In the genomic region with DNA sequence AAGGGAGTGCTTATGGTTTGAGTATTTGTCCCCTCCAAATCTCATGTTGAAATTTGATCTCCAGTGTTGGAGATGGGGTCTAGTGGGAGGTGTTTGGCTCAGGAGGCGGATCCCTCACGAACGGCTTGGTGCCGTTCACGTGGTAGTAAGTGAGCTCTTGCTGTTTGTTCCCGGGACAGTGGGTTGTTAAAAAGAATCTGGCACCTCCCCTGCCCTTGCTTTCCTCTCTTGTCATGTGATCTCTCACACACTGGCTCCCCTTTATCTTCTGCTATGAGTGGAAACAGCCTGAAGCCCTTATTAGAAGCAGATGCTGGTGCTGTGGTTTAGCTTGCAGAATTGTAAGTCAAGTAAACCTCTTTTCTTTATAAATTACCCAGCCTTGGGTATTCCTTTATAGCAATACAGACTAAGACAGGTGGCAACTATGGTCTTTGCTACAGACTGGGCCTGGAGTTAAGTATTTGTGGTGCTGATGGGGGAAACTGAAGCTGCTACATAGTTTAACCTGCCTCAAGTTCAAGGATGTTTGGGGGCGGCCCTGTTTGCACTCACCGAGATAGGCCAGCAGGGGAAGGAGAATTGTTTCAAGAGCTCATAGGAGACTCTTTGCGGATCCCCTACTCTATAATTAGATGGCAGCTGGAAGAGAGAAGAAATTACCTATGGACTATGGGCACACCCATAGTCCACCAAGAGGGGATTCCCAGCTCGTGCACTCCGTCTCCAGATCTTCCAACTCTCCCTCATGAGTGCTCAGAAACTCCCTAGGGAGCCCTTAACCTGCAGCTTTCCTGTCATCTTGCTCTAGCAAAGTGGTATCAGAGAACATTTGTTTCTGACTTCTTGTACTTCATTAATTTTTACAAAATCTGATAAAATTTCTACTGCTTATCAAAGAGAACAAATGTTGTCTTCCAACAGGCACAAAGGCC, we compare ENCODE assay signal across 15 cellular contexts.
DNase-seq lines count a peak whose midpoint lies in the region; ATAC-seq and TF ChIP-seq lines count a peak whose summit lies in the region.
"Had no signal": no experiment of that assay in that cellular context is flagged by ENCODE, and none has a peak within 500 bp of the region (broad histone marks: within the 10 kb centered on the region; RNA-seq: fewer than 3 reads in every experiment).

No MANE protein-coding gene starts in this region.

- peak; percentile 19 for DNase-seq in DMS79 (lab: John Stamatoyannopoulos, UW)
- DNase-seq in NCI-H1105 treated with DMSO at 0.1 percent for 48 hours (lab: John Stamatoyannopoulos, UW) = peak; percentile 54
- peak; percentile 62 for DNase-seq in NCI-H82 treated with DMSO at 0.1 percent for 48 hours (lab: John Stamatoyannopoulos, UW; ENCODE audit: unreplicated experiment)
- no peak for DNase-seq in kidney tubule cell (ENCODE audit: low spot score)
- DNase-seq in CD4-positive, alpha-beta T cell = no peak
- no peak for DNase-seq in activated T-cell treated with anti-CD3 and anti-CD28 coated beads, Interleukin-2, amount 50 U/mL, for 72 hours
- DNase-seq: activated CD8-positive, alpha-beta memory T cell treated with anti-CD3 and anti-CD28 coated beads, Interleukin-2, amount 10 ng/mL, durations not matched to agents 7 days and 5 days; amniotic stem cell; C1 segment of cervical spinal cord; IMR-90; nucleus accumbens; stimulated activated naive CD4-positive, alpha-beta T cell; T1000 had no signal

- no peak overlapping the region for H3K27ac Mint-ChIP-seq in CD4-positive, alpha-beta T cell
- H3K27ac Mint-ChIP-seq in activated T-cell treated with anti-CD3 and anti-CD28 coated beads, Interleukin-2, amount 50 U/mL, for 72 hours = no peak overlapping the region
- H3K27ac Mint-ChIP-seq: activated CD8-positive, alpha-beta memory T cell treated with anti-CD3 and anti-CD28 coated beads, Interleukin-2, amount 10 ng/mL, durations not matched to agents 7 days and 5 days had no signal

- intact Hi-C loops in CD4-positive, alpha-beta T cell (cut with DNase I, micrococcal nuclease) = no loop called here

- no peak overlapping the region for H3K27ac ChIP-seq in CD4-positive, alpha-beta T cell (ENCODE audit: low read depth, low read length)

- H3K4me3 ChIP-seq in iPS-18c (ENCODE audit: insufficient read depth, low read depth, low read length) = peak overlapping the region; percentile 11; the same call in 1 of the 2 replicates

- no peak overlapping the region for H3K4me3 Mint-ChIP-seq in CD4-positive, alpha-beta T cell
- H3K4me3 Mint-ChIP-seq in activated T-cell treated with anti-CD3 and anti-CD28 coated beads, Interleukin-2, amount 50 U/mL, for 72 hours = no peak overlapping the region
- H3K4me3 Mint-ChIP-seq: activated CD8-positive, alpha-beta memory T cell treated with anti-CD3 and anti-CD28 coated beads, Interleukin-2, amount 10 ng/mL, durations not matched to agents 7 days and 5 days had no signal

- H3K27me3 ChIP-seq in CD4-positive, alpha-beta T cell (ENCODE audit: control insufficient read depth, insufficient read depth, low read length) = no peaks in the 10 kb centered on the region

- CTCF ChIA-PET in CD4-positive, alpha-beta T cell (lab: Charles Lee) = no interaction called here

- POLR2A ChIA-PET in CD4-positive, alpha-beta T cell (lab: Charles Lee) = no interaction called here

- no peak for TF ChIP-seq CTCF in CD4-positive, alpha-beta T cell (IDR thresholded peaks at IDR 0.05)

- H3K27me3 Mint-ChIP-seq in CD4-positive, alpha-beta T cell = peaks cover 8% of the 10 kb centered on the region
- H3K27me3 Mint-ChIP-seq in activated T-cell treated with anti-CD3 and anti-CD28 coated beads, Interleukin-2, amount 50 U/mL, for 72 hours (ENCODE audit: low read depth) = no peaks in the 10 kb centered on the region
- H3K27me3 Mint-ChIP-seq: activated CD8-positive, alpha-beta memory T cell treated with anti-CD3 and anti-CD28 coated beads, Interleukin-2, amount 10 ng/mL, durations not matched to agents 7 days and 5 days had no signal

- H3K9me3 ChIP-seq in iPS-18c (ENCODE audit: control insufficient read depth, insufficient read depth, low read length) = no peaks in the 10 kb centered on the region
- H3K9me3 ChIP-seq in CD4-positive, alpha-beta T cell (ENCODE audit: control insufficient read depth, low read length) = no peaks in the 10 kb centered on the region

- no peaks in the 10 kb centered on the region for H3K4me1 Mint-ChIP-seq in CD4-positive, alpha-beta T cell (ENCODE audit: low read depth)
- H3K4me1 Mint-ChIP-seq in activated T-cell treated with anti-CD3 and anti-CD28 coated beads, Interleukin-2, amount 50 U/mL, for 72 hours (ENCODE audit: low read depth) = no peaks in the 10 kb centered on the region
- H3K4me1 Mint-ChIP-seq: activated CD8-positive, alpha-beta memory T cell treated with anti-CD3 and anti-CD28 coated beads, Interleukin-2, amount 10 ng/mL, durations not matched to agents 7 days and 5 days had no signal

- ATAC-seq in CD4-positive, alpha-beta T cell (ENCODE audit: poor library complexity) = no peak
- ATAC-seq in activated T-cell treated with anti-CD3 and anti-CD28 coated beads, Interleukin-2, amount 50 U/mL, for 72 hours (replicated peaks in 1 of 2) = no peak
- no peak for ATAC-seq in GM19455 (IDR thresholded peaks at IDR 0.05; ENCODE audit: unreplicated experiment)
- ATAC-seq: activated CD8-positive, alpha-beta memory T cell treated with anti-CD3 and anti-CD28 coated beads, Interleukin-2, amount 10 ng/mL, durations not matched to agents 7 days and 5 days had no signal

- no peaks in the 10 kb centered on the region for H3K36me3 Mint-ChIP-seq in CD4-positive, alpha-beta T cell (ENCODE audit: low read depth)
- no peaks in the 10 kb centered on the region for H3K36me3 Mint-ChIP-seq in activated T-cell treated with anti-CD3 and anti-CD28 coated beads, Interleukin-2, amount 50 U/mL, for 72 hours (ENCODE audit: insufficient read depth in 2 of 2)
- H3K36me3 Mint-ChIP-seq: activated CD8-positive, alpha-beta memory T cell treated with anti-CD3 and anti-CD28 coated beads, Interleukin-2, amount 10 ng/mL, durations not matched to agents 7 days and 5 days had no signal

- H3K9me3 Mint-ChIP-seq in CD4-positive, alpha-beta T cell = peaks cover 3% of the 10 kb centered on the region
- H3K9me3 Mint-ChIP-seq in activated T-cell treated with anti-CD3 and anti-CD28 coated beads, Interleukin-2, amount 50 U/mL, for 72 hours = peaks cover 2 to 4% of the 10 kb centered on the region in 2 donors

Comparison
In these comparisons a context has a peak if more than half of its experiments do, and no peak if none do; other contexts are left out.
1. DNase-seq: peak in DMS79 (single experiment), NCI-H1105 treated with DMSO at 0.1 percent for 48 hours (single experiment) and NCI-H82 treated with DMSO at 0.1 percent for 48 hours (single experiment); none in kidney tubule cell (single experiment), CD4-positive, alpha-beta T cell (0 of 10) and activated T-cell treated with anti-CD3 and anti-CD28 coated beads, Interleukin-2, amount 50 U/mL, for 72 hours (0 of 2).